In the genomic region with DNA sequence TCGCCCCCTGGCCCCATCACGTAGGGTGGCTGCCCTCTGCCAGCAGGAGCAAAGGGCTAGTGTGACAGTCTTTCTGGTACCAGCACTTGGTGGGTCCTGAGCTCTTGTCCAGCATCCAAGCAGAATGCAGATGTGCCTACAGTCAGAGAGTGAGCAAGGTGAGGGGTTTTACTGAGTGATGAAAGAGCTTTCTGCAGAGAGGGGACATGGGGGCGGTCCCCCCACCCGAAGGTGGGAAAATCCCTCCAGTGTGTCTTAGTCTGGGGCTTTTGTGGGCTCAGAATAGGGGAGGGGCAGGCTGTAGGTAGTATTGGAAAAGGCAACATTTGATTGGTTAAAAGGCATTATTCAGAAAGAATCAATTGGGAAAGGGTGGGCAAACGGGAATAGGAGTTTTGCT, we compare ENCODE assay signal across 11 cellular contexts.
"Had no signal": no experiment of that assay in that cellular context is flagged by ENCODE, and none has a peak within 500 bp of the region (broad histone marks: within the 10 kb centered on the region; RNA-seq: fewer than 3 reads in every experiment).

No MANE protein-coding gene starts in this region.

- H3K36me3 ChIP-seq: tibial nerve had no signal

- H2AFZ ChIP-seq: parathyroid adenoma had no signal

- H3K4me1 ChIP-seq: parathyroid adenoma had no signal

- H3K27ac Mint-ChIP-seq: T-helper 2 cell treated with Interferon-gamma antibody and Interleukin-4, amounts not matched to agents 5 μg/mL and 100 μg/mL, for 36 hours had no signal

- H3K9me3 ChIP-seq: body of pancreas, tibial nerve had no signal

- H3K27me3 ChIP-seq: body of pancreas, tibial nerve had no signal

- H3K9ac ChIP-seq: parathyroid adenoma had no signal

- H3K4me3 ChIP-seq: body of pancreas, tibial nerve had no signal

- H3K4me3 Mint-ChIP-seq: activated CD4-positive, alpha-beta T cell treated with anti-CD3 and anti-CD28 coated beads for 36 hours; T-helper 2 cell treated with Interferon-gamma antibody and Interleukin-4, amounts not matched to agents 5 μg/mL and 100 μg/mL, for 36 hours had no signal

- H3K27me3 Mint-ChIP-seq: activated CD4-positive, alpha-beta T cell treated with anti-CD3 and anti-CD28 coated beads for 36 hours had no signal

- DNase-seq: activated CD4-positive, alpha-beta T cell treated with anti-CD3 and anti-CD28 coated beads for 36 hours; activated effector memory CD4-positive, alpha-beta T cell treated with Interleukin-2 at 50 U/mL for 16 hours; activated T-cell treated with anti-CD3 and anti-CD28 coated beads for 4 hours; amniotic stem cell; body of pancreas; left ventricle myocardium superior; retina; stimulated activated CD4-positive, alpha-beta T cell treated with anti-CD3 and anti-CD28 coated beads, Interleukin-4, amount 100 ng/mL, for 4 hours had no signal

- ATAC-seq: activated CD4-positive, alpha-beta T cell treated with anti-CD3 and anti-CD28 coated beads for 36 hours; body of pancreas; left ventricle myocardium superior had no signal

- H3K27ac ChIP-seq: body of pancreas, parathyroid adenoma, tibial nerve had no signal
